ENCODE assay signal across 17 cellular contexts in genomic region chr1:58936973-58937372, GRCh38.
DNase-seq lines count a peak whose midpoint lies in the region; ATAC-seq, FAIRE-seq and TF ChIP-seq lines count a peak whose summit lies in the region.
"Had no signal": no experiment of that assay in that cellular context is flagged by ENCODE, and none has a peak within 500 bp of the region (broad histone marks: within the 10 kb centered on the region; RNA-seq: fewer than 3 reads in every experiment).

No MANE protein-coding gene starts in this region.

- CTCF ChIA-PET in activated CD8-positive, alpha-beta memory T cell treated with anti-CD3 and anti-CD28 coated beads, Interleukin-2, amount 10 ng/mL, durations not matched to agents 7 days and 5 days (lab: Charles Lee): interaction anchor here (0.6 to 1.6 kb wide), 5 partner anchors 15 to 762 kb away, joined by 3 to 5 read pairs (median 3); no protein-coding TSS in a partner anchor
- CTCF ChIA-PET in mammary epithelial cell (lab: Charles Lee; ENCODE audit: low non-redundant PET): no interaction called here

- intact Hi-C loops in mammary epithelial cell (cut with micrococcal nuclease) (no loop called here), right cardiac atrium (cut with DNase I) (no loop called here), stomach (cut with DNase I; ENCODE audit: low total_unique reads) (no loop called here)

- no peak for TF ChIP-seq EP300 in stomach (IDR thresholded peaks at IDR 0.05)

- no peaks in the 10 kb centered on the region for H3K9me3 ChIP-seq in mammary epithelial cell (replicated peaks; ENCODE audit: insufficient read depth, low read length)
- H3K9me3 ChIP-seq in keratinocyte (ENCODE audit: control insufficient read depth, low read depth, low read length): no peaks in the 10 kb centered on the region
- H3K9me3 ChIP-seq in right cardiac atrium (ENCODE audit: control insufficient read depth, low read length): no peaks in the 10 kb centered on the region
- no peaks in the 10 kb centered on the region for H3K9me3 ChIP-seq in stomach
- H3K9me3 ChIP-seq: BLaER1 treated with 17β-estradiol and CSF1 and Interleukin-3, amounts not matched to agents 10 nM and 100 nM had no signal

- WGBS in mammary epithelial cell (ENCODE audit: low coverage, missing lambda C conversion rate): 64% methylated on average over 2 of the region's 2 CpGs
- 88% methylated on average over 2 of the region's 2 CpGs for WGBS in right cardiac atrium
- WGBS in stomach, 5 donors: 90 to 96% (median 95%) methylated on average over 2 of the region's 2 CpGs

- no peaks in the 10 kb centered on the region for H3K9me1 ChIP-seq in keratinocyte (ENCODE audit: control insufficient read depth, extremely low read depth, insufficient read depth, low read length)

- ATAC-seq in activated CD8-positive, alpha-beta memory T cell treated with anti-CD3 and anti-CD28 coated beads, Interleukin-2, amount 10 ng/mL, durations not matched to agents 7 days and 5 days: no peak
- ATAC-seq in right cardiac atrium: no peak
- ATAC-seq: GM23338 had no signal

- no peak overlapping the region for H3K4me2 ChIP-seq in mammary epithelial cell (ENCODE audit: insufficient read depth, low read depth, low read length)
- H3K4me2 ChIP-seq in keratinocyte (ENCODE audit: control insufficient read depth, extremely low read depth, insufficient read depth, low read depth, low read length): no peak overlapping the region
- H3K4me2 ChIP-seq: BLaER1 treated with 17β-estradiol and CSF1 and Interleukin-3, amounts not matched to agents 10 nM and 100 nM; GM23338 had no signal

- H3K4me3 ChIP-seq in mammary epithelial cell (replicated peaks in 1 of 3; ENCODE audit: insufficient read depth in 1 of 3, low read depth in 2 of 3, low read length in 3 of 3): no peak overlapping the region
- H3K4me3 ChIP-seq in keratinocyte (ENCODE audit: control insufficient read depth in 2 of 3, extremely low read depth in 1 of 3, insufficient read depth in 2 of 3, low read depth in 1 of 3, low read length in 3 of 3): no peak overlapping the region
- no peak overlapping the region for H3K4me3 ChIP-seq in right cardiac atrium (ENCODE audit: low read length)
- no peak overlapping the region for H3K4me3 ChIP-seq in stomach
- H3K4me3 ChIP-seq: BLaER1 treated with 17β-estradiol and CSF1 and Interleukin-3, amounts not matched to agents 10 nM and 100 nM; GM23338 had no signal

- H3K36me3 ChIP-seq in mammary epithelial cell (ENCODE audit: insufficient read depth, low read length) (no peaks in the 10 kb centered on the region), keratinocyte (ENCODE audit: control insufficient read depth in 2 of 2, extremely low read depth in 1 of 2, insufficient read depth in 2 of 2, low read length in 2 of 2) (no peaks in the 10 kb centered on the region), stomach (no peaks in the 10 kb centered on the region)
- H3K36me3 ChIP-seq: BLaER1 treated with 17β-estradiol and CSF1 and Interleukin-3, amounts not matched to agents 10 nM and 100 nM had no signal

- no peak overlapping the region for H3K27ac Mint-ChIP-seq in activated CD8-positive, alpha-beta memory T cell treated with anti-CD3 and anti-CD28 coated beads, Interleukin-2, amount 10 ng/mL, durations not matched to agents 7 days and 5 days
- H3K27ac Mint-ChIP-seq: CD4-positive, alpha-beta T cell; GM23338 had no signal

- H3K9ac ChIP-seq in mammary epithelial cell (ENCODE audit: insufficient read depth, low read length): no peak overlapping the region
- H3K9ac ChIP-seq in keratinocyte (ENCODE audit: control insufficient read depth, extremely low read depth, insufficient read depth, low read length): no peak overlapping the region
- H3K9ac ChIP-seq: BLaER1 treated with 17β-estradiol and CSF1 and Interleukin-3, amounts not matched to agents 10 nM and 100 nM had no signal

- H3K4me1 Mint-ChIP-seq in activated CD8-positive, alpha-beta memory T cell treated with anti-CD3 and anti-CD28 coated beads, Interleukin-2, amount 10 ng/mL, durations not matched to agents 7 days and 5 days: peaks cover 48% of the 10 kb centered on the region
- H3K4me1 Mint-ChIP-seq: GM23338 had no signal

- in situ Hi-C loops in mammary epithelial cell (cut with MboI; ENCODE audit: low sequenced_read_pairs in 2 of 2): no loop called here

- H3K4me3 Mint-ChIP-seq in activated CD8-positive, alpha-beta memory T cell treated with anti-CD3 and anti-CD28 coated beads, Interleukin-2, amount 10 ng/mL, durations not matched to agents 7 days and 5 days: no peak overlapping the region
- H3K4me3 Mint-ChIP-seq: CD4-positive, alpha-beta T cell; GM23338 had no signal

- H3K9me3 Mint-ChIP-seq in activated CD8-positive, alpha-beta memory T cell treated with anti-CD3 and anti-CD28 coated beads, Interleukin-2, amount 10 ng/mL, durations not matched to agents 7 days and 5 days (ENCODE audit: low read depth): no peaks in the 10 kb centered on the region
- H3K9me3 Mint-ChIP-seq: CD4-positive, alpha-beta T cell; GM23338 had no signal

- no peaks in the 10 kb centered on the region for H3K27me3 ChIP-seq in mammary epithelial cell (ENCODE audit: insufficient read depth, low read length)
- H3K27me3 ChIP-seq in keratinocyte (ENCODE audit: control insufficient read depth, extremely low read depth, insufficient read depth, low read length): no peaks in the 10 kb centered on the region
- H3K27me3 ChIP-seq in right cardiac atrium (ENCODE audit: control insufficient read depth, insufficient read depth): no peaks in the 10 kb centered on the region
- H3K27me3 ChIP-seq in stomach: no peaks in the 10 kb centered on the region
- H3K27me3 ChIP-seq: BLaER1 treated with 17β-estradiol and CSF1 and Interleukin-3, amounts not matched to agents 10 nM and 100 nM had no signal

- no peak for TF ChIP-seq CTCF in mammary epithelial cell (conservative IDR thresholded peaks at IDR 0.05 in 1 of 2, IDR thresholded peaks at IDR 0.05 in 1 of 2; ENCODE audit: extremely low read depth in 1 of 2, insufficient read depth in 1 of 2, low read depth in 1 of 2, low read length in 2 of 2)
- TF ChIP-seq CTCF in keratinocyte (optimal IDR thresholded peaks at IDR 0.05 in 1 of 3, IDR thresholded peaks at IDR 0.05 in 1 of 3, conservative IDR thresholded peaks at IDR 0.05 in 1 of 3; ENCODE audit: extremely low read depth in 1 of 3, insufficient read depth in 2 of 3, low read length in 3 of 3): no peak
- no peak for TF ChIP-seq CTCF in stomach (IDR thresholded peaks at IDR 0.05)

- no peaks in the 10 kb centered on the region for H4K20me1 ChIP-seq in mammary epithelial cell (ENCODE audit: insufficient read depth, low read length)
- H4K20me1 ChIP-seq in keratinocyte (ENCODE audit: control insufficient read depth, extremely low read depth, insufficient read depth, low read length): no peaks in the 10 kb centered on the region
- H4K20me1 ChIP-seq: BLaER1 treated with 17β-estradiol and CSF1 and Interleukin-3, amounts not matched to agents 10 nM and 100 nM had no signal

- dilution Hi-C loops in mammary epithelial cell (cut with HindIII; ENCODE audit: low sequenced_read_pairs): no loop called here
- dilution Hi-C loops in keratinocyte (cut with MboI; ENCODE audit: extremely low pct_ligation_motif_present, low sequenced_read_pairs): no loop called here

- no peak for FAIRE-seq in keratinocyte (lab: Jason Lieb, UNC)
- FAIRE-seq: G401.6, GM12891 had no signal

- peak; percentile 34 for DNase-seq in activated CD8-positive, alpha-beta memory T cell treated with anti-CD3 and anti-CD28 coated beads, Interleukin-2, amount 10 ng/mL, durations not matched to agents 7 days and 5 days
- no peak for DNase-seq in activated CD8-positive, alpha-beta memory T cell treated with anti-CD3 and anti-CD28 coated beads, Interleukin-2, amount 50 U/mL, for 48 hours
- no peak for DNase-seq in mammary epithelial cell
- DNase-seq in keratinocyte (ENCODE audit: low read depth, low spot score): no peak
- no peak for DNase-seq in cortex of kidney (lab: John Stamatoyannopoulos, UW)
- no peak for DNase-seq in right cardiac atrium
- DNase-seq in stomach: no peak
- DNase-seq: ACHN; CD4-positive, alpha-beta T cell; DMS153; DMS79 treated with DMSO at 0.1 percent for 48 hours; EL; H7 had no signal

- H3K27ac ChIP-seq in mammary epithelial cell (ENCODE audit: insufficient read depth, low read depth, low read length) (no peak overlapping the region), keratinocyte (ENCODE audit: control insufficient read depth, insufficient read depth, low read length) (no peak overlapping the region), right cardiac atrium (ENCODE audit: low read length) (no peak overlapping the region), stomach (no peak overlapping the region)
- H3K27ac ChIP-seq: BLaER1 treated with 17β-estradiol and CSF1 and Interleukin-3, amounts not matched to agents 10 nM and 100 nM had no signal

- H2AFZ ChIP-seq in mammary epithelial cell (ENCODE audit: low read depth, low read length) (peak overlapping the region; percentile 65), keratinocyte (ENCODE audit: control insufficient read depth, low read length) (peak overlapping the region; percentile 19)
- H2AFZ ChIP-seq: GM23338 had no signal

- BruUV-seq in mammary epithelial cell (replicated peaks; lab: Mats Ljungman, UMichigan): no TSS peak

- H3K79me2 ChIP-seq in mammary epithelial cell (ENCODE audit: insufficient read depth, low read length) (no peaks in the 10 kb centered on the region), keratinocyte (ENCODE audit: control insufficient read depth, insufficient read depth, low read length) (no peaks in the 10 kb centered on the region)

- H3K4me1 ChIP-seq in mammary epithelial cell (ENCODE audit: insufficient read depth, low read length) (peaks cover 27% of the 10 kb centered on the region), keratinocyte (ENCODE audit: control insufficient read depth, extremely low read depth, insufficient read depth, low read length) (peaks cover 26% of the 10 kb centered on the region), right cardiac atrium (ENCODE audit: control insufficient read depth, insufficient read depth, low read length) (no peaks in the 10 kb centered on the region), stomach (peaks cover 10 to 32% (median 18%) of the 10 kb centered on the region in 4 donors)

- H3K36me3 Mint-ChIP-seq in activated CD8-positive, alpha-beta memory T cell treated with anti-CD3 and anti-CD28 coated beads, Interleukin-2, amount 10 ng/mL, durations not matched to agents 7 days and 5 days: peaks cover 2% of the 10 kb centered on the region

- H3K27me3 Mint-ChIP-seq in activated CD8-positive, alpha-beta memory T cell treated with anti-CD3 and anti-CD28 coated beads, Interleukin-2, amount 10 ng/mL, durations not matched to agents 7 days and 5 days: no peaks in the 10 kb centered on the region
- H3K27me3 Mint-ChIP-seq: CD4-positive, alpha-beta T cell had no signal

- no peak for TF ChIP-seq POLR2A in stomach (IDR thresholded peaks at IDR 0.05)
